ENCODE assay signal across 21 cellular contexts in the genomic region with DNA sequence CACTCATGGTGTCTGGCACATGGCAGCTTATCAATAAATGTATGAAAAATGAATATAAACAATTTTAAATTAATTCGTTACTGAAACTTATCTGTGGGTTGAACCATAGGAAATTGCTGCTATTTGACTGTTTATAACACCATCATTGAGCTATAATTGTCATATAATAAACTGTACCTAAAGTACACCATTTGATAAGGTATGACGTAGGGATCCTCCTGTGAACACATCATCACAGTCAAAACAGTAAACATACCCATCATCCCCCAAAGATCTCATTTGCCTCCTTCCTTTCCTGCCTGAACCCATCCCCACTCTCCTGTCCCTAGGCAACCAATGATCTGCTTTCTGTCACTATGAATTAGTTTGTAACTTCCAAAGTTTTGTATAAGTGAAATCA.
DNase-seq lines count a peak whose midpoint lies in the region; ATAC-seq and TF ChIP-seq lines count a peak whose summit lies in the region.
"Had no signal": no experiment of that assay in that cellular context is flagged by ENCODE, and none has a peak within 500 bp of the region (broad histone marks: within the 10 kb centered on the region; RNA-seq: fewer than 3 reads in every experiment).

No MANE protein-coding gene starts in this region.

- no peak for TF ChIP-seq CTCF in psoas muscle (IDR thresholded peaks at IDR 0.05)

- H3K9me3 ChIP-seq in psoas muscle = no peaks in the 10 kb centered on the region
- H3K9me3 ChIP-seq: BLaER1, HAP-1 had no signal

- WGBS in psoas muscle, 3 donors = 92 to 96% (median 92%) methylated on average over 2 of the region's 2 CpGs

- H3K27ac Mint-ChIP-seq in activated naive CD4-positive, alpha-beta T cell treated with anti-CD3 and anti-CD28 coated beads, Interleukin-2, amount 50 U/mL, for 24 hours = peak overlapping the region; percentile 82
- no peak overlapping the region for H3K27ac Mint-ChIP-seq in activated naive CD4-positive, alpha-beta T cell treated with anti-CD3 and anti-CD28 coated beads for 36 hours
- H3K27ac Mint-ChIP-seq: B cell; CD4-positive, CD25-positive, alpha-beta regulatory T cell; CD8-positive, alpha-beta T cell; HFFc6 had no signal

- CTCF ChIA-PET in activated naive CD4-positive, alpha-beta T cell treated with anti-CD3 and anti-CD28 coated beads for 36 hours (lab: Charles Lee) = interaction anchor here (0.7 kb wide), 2 partner anchors 266 to 863 kb away, joined by 3 read pairs; no protein-coding TSS in a partner anchor

- H3K4me1 ChIP-seq in psoas muscle = peaks cover 18% of the 10 kb centered on the region
- H3K4me1 ChIP-seq: HAP-1 had no signal

- H3K9me3 Mint-ChIP-seq in activated naive CD4-positive, alpha-beta T cell treated with anti-CD3 and anti-CD28 coated beads, Interleukin-2, amount 50 U/mL, for 24 hours = no peaks in the 10 kb centered on the region
- no peaks in the 10 kb centered on the region for H3K9me3 Mint-ChIP-seq in activated naive CD4-positive, alpha-beta T cell treated with anti-CD3 and anti-CD28 coated beads for 36 hours
- H3K9me3 Mint-ChIP-seq: CD8-positive, alpha-beta T cell; HFFc6 had no signal

- DNase-seq in activated naive CD4-positive, alpha-beta T cell treated with anti-CD3 and anti-CD28 coated beads for 36 hours = no peak
- DNase-seq in left colon (no peak), psoas muscle (no peak), NCI-H1092 (lab: John Stamatoyannopoulos, UW) (no peak)
- DNase-seq: CD4-positive, CD25-positive, alpha-beta regulatory T cell; CD8-positive, alpha-beta T cell; DMS 273 treated with DMSO at 0.1 percent for 48 hours; DMS79; EL; GDM1; GOT3; HFFc6 had no signal

- no peak overlapping the region for H3K4me3 ChIP-seq in psoas muscle
- H3K4me3 ChIP-seq: BLaER1, GM12878, HAP-1 had no signal

- intact Hi-C loops in activated naive CD4-positive, alpha-beta T cell treated with anti-CD3 and anti-CD28 coated beads for 36 hours (cut with micrococcal nuclease) = loop anchor here (10.0 kb wide), 1 partner anchor 927 kb away; no protein-coding TSS in a partner anchor
- intact Hi-C loops in left colon (cut with DNase I, micrococcal nuclease) = no loop called here
- intact Hi-C loops in psoas muscle (cut with DNase I) = no loop called here

- H3K27me3 Mint-ChIP-seq in activated naive CD4-positive, alpha-beta T cell treated with anti-CD3 and anti-CD28 coated beads, Interleukin-2, amount 50 U/mL, for 24 hours = no peaks in the 10 kb centered on the region
- H3K27me3 Mint-ChIP-seq in activated naive CD4-positive, alpha-beta T cell treated with anti-CD3 and anti-CD28 coated beads for 36 hours (ENCODE audit: low read depth) = no peaks in the 10 kb centered on the region
- H3K27me3 Mint-ChIP-seq: B cell; CD4-positive, CD25-positive, alpha-beta regulatory T cell had no signal

- H3K27me3 ChIP-seq in psoas muscle (ENCODE audit: insufficient read depth in 3 of 3, low read length in 2 of 3) = no peaks in the 10 kb centered on the region
- H3K27me3 ChIP-seq: BLaER1 had no signal

- peaks cover 27% of the 10 kb centered on the region for H3K36me3 Mint-ChIP-seq in activated naive CD4-positive, alpha-beta T cell treated with anti-CD3 and anti-CD28 coated beads, Interleukin-2, amount 50 U/mL, for 24 hours
- peaks cover 20% of the 10 kb centered on the region for H3K36me3 Mint-ChIP-seq in activated naive CD4-positive, alpha-beta T cell treated with anti-CD3 and anti-CD28 coated beads for 36 hours (ENCODE audit: low read depth)

- no peaks in the 10 kb centered on the region for H3K36me3 ChIP-seq in psoas muscle (ENCODE audit: insufficient read depth in 1 of 2, low read depth in 1 of 2)
- H3K36me3 ChIP-seq: BLaER1, HAP-1 had no signal

- H3K27ac ChIP-seq in psoas muscle = peak overlapping the region; percentile 72
- H3K27ac ChIP-seq: 22Rv1, BLaER1, C4-2B had no signal

- peaks cover 31% of the 10 kb centered on the region for H3K4me1 Mint-ChIP-seq in activated naive CD4-positive, alpha-beta T cell treated with anti-CD3 and anti-CD28 coated beads, Interleukin-2, amount 50 U/mL, for 24 hours
- peaks cover 36% of the 10 kb centered on the region for H3K4me1 Mint-ChIP-seq in activated naive CD4-positive, alpha-beta T cell treated with anti-CD3 and anti-CD28 coated beads for 36 hours (ENCODE audit: low read depth)
- H3K4me1 Mint-ChIP-seq: B cell had no signal

- ATAC-seq in left colon (peak; percentile 88), psoas muscle (no peak), GM18502 (IDR thresholded peaks at IDR 0.05; ENCODE audit: poor library complexity, unreplicated experiment) (no peak), GM18519 (IDR thresholded peaks at IDR 0.05; ENCODE audit: low FRiP score, unreplicated experiment) (no peak)
- ATAC-seq: CD8-positive, alpha-beta T cell; GM12878 had no signal

- H3K4me3 Mint-ChIP-seq in activated naive CD4-positive, alpha-beta T cell treated with anti-CD3 and anti-CD28 coated beads, Interleukin-2, amount 50 U/mL, for 24 hours = no peak overlapping the region
- no peak overlapping the region for H3K4me3 Mint-ChIP-seq in activated naive CD4-positive, alpha-beta T cell treated with anti-CD3 and anti-CD28 coated beads for 36 hours
- H3K4me3 Mint-ChIP-seq: B cell; CD4-positive, CD25-positive, alpha-beta regulatory T cell; CD8-positive, alpha-beta T cell; HFFc6 had no signal
